Comparison of ENCODE assay signal across 8 cellular contexts in the genomic region with DNA sequence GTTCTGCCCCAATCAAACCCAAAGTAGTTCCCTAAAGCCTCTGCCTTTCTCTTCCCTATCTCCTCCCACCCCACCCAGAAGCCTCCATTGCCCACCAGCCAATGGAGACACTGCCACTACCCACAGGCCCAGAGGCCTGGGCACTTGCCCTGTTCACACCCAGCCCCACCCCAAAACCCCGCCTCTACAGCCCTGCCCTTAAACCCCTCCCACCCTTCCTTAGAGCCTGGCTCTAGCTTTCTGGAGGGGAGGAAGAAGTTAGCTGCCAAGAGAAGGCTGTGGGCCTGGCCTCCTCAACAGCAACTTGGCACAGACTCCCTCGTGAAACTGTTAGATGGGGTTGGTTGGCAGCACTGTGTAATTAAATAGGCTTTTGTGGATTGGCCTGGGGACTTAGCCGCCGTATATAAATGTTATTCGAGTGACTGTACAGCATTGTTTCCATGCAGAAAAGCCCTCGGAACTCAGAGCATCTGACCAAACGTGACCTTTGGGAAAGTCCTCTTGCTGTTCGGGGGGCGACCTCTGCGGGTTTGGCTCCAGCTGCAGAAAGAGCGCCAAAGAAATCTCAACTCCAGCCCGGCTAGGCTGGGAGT. TPM values are rescaled to one million over a fixed set of nuclear protein-coding genes. Genes with fewer than 3 reads are reported as not detected.
A peak's percentile ranks its signal among the peaks of the same experiment; 100 is the strongest.
DNase-seq lines count a peak whose midpoint lies in the region; ATAC-seq and TF ChIP-seq lines count a peak whose summit lies in the region.

No MANE protein-coding gene starts in this region.

- WGBS in endodermal cell (ENCODE audit: insufficient coverage in 1 of 2, insufficient read length in 1 of 2), 2 experiments = 82 to 85% methylated on average over 9 to 12 of the region's 12 CpGs

- H3K36me3 ChIP-seq in Peyer's patch (no peaks in the 10 kb centered on the region), endodermal cell (ENCODE audit: control insufficient read depth, insufficient read depth, low read length) (no peaks in the 10 kb centered on the region)

- H3K4me1 Mint-ChIP-seq in endodermal cell = no peaks in the 10 kb centered on the region

- H3K9me3 ChIP-seq in Peyer's patch (no peaks in the 10 kb centered on the region), endodermal cell (ENCODE audit: control insufficient read depth, low read length) (no peaks in the 10 kb centered on the region)

- no peak overlapping the region for H3K9ac ChIP-seq in endodermal cell (ENCODE audit: extremely low read depth, low read length, poor library complexity, severe bottlenecking)

- H3K27ac Mint-ChIP-seq in endodermal cell = no peak overlapping the region

- no peak for TF ChIP-seq CTCF in Peyer's patch (IDR thresholded peaks at IDR 0.05)
- no peak for TF ChIP-seq CTCF in endodermal cell (conservative IDR thresholded peaks at IDR 0.05)

- H3K27ac ChIP-seq in Peyer's patch = peak overlapping the region in 3 of 4 donors; percentile 5 to 59 (median 47)
- no peak overlapping the region for H3K27ac ChIP-seq in endodermal cell (ENCODE audit: low read depth, low read length)

- peaks cover 35% of the 10 kb centered on the region for H3K27me3 Mint-ChIP-seq in endodermal cell (ENCODE audit: insufficient read depth)

- H3K4me1 ChIP-seq in Peyer's patch (peaks cover 0 to 13% (median 6%) of the 10 kb centered on the region in 4 donors), endodermal cell (ENCODE audit: control insufficient read depth, insufficient read depth, low read length) (no peaks in the 10 kb centered on the region)

- no peaks in the 10 kb centered on the region for H3K9me3 Mint-ChIP-seq in endodermal cell

- H3K27me3 ChIP-seq in Peyer's patch = no peaks in the 10 kb centered on the region
- H3K27me3 ChIP-seq in endodermal cell (ENCODE audit: control insufficient read depth, insufficient read depth, low read length, poor library complexity, severe bottlenecking) = peaks cover 15% of the 10 kb centered on the region

- no peaks in the 10 kb centered on the region for H3K36me3 Mint-ChIP-seq in endodermal cell (ENCODE audit: low read depth)

- H3K4me3 Mint-ChIP-seq in endodermal cell = peak overlapping the region; percentile 68

- no peak overlapping the region for H3K4me3 ChIP-seq in Peyer's patch
- H3K4me3 ChIP-seq in endodermal cell (ENCODE audit: low read length) = no peak overlapping the region

- no peak for ATAC-seq in GM21447 (IDR thresholded peaks at IDR 0.05; ENCODE audit: unreplicated experiment)
- ATAC-seq in GM21367 (IDR thresholded peaks at IDR 0.05; ENCODE audit: unreplicated experiment) = no peak

- no peak for TF ChIP-seq POLR2A in Peyer's patch (IDR thresholded peaks at IDR 0.05)

- peak; percentile 51 for DNase-seq in activated CD8-positive, alpha-beta memory T cell treated with anti-CD3 and anti-CD28 coated beads, Interleukin-2, amount 50 U/mL, for 48 hours
- DNase-seq in activated CD8-positive, alpha-beta memory T cell treated with anti-CD3 and anti-CD28 coated beads for 24 hours = no peak
- DNase-seq in Peyer's patch (peak in 2 of 3 donors; percentile 54 to 56), endodermal cell (peak; percentile 72), myocyte (ENCODE audit: low read depth) (peak; percentile 100)
- DNase-seq in stimulated activated CD4-positive, alpha-beta T cell treated with anti-CD3 and anti-CD28 coated beads, Interleukin-2, amount 100 ng/mL, for 48 hours = no peak

RNA-seq across cellular contexts. Expression of a gene that starts 31.4 kb away (rescaled TPM):
- total RNA-seq in Peyer's patch (1 to 10 TPM in 1 of 4 donors, under 1 TPM in 2, not detected in 1; 0.18 to 2.5 (median 0.54) TPM), endodermal cell (1 to 10 TPM; 1.3 to 2.8 TPM), myocyte (0.96 and 1.9 TPM in 2 replicates)
- polyA plus RNA-seq in endodermal cell (2013, experiment 1 of 2) = 17.6 TPM
- 13.1 TPM for polyA plus RNA-seq in endodermal cell (2013, experiment 2 of 2)
- polyA plus RNA-seq in myocyte (2012) = 1.2 TPM

RNA-seq across cellular contexts. Expression of a gene that starts 39.6 kb away (rescaled TPM):
- 10 to 100 TPM; 23.1 to 56.7 (median 36.6) TPM for total RNA-seq in Peyer's patch
- 10 to 100 TPM; 24.8 to 27.2 TPM for total RNA-seq in endodermal cell
- polyA plus RNA-seq in endodermal cell (2013, experiment 1 of 2) = 46.3 TPM
- polyA plus RNA-seq in endodermal cell (2013, experiment 2 of 2) = 38.0 TPM
- 29.3 and 36.9 TPM in 2 replicates for total RNA-seq in myocyte
- 56.5 TPM for polyA plus RNA-seq in myocyte (2012)

RNA-seq across cellular contexts. Expression of a gene that starts 39.8 kb away (rescaled TPM):
- total RNA-seq in Peyer's patch = 10 to 100 TPM; 33.8 to 99.0 (median 55.0) TPM
- 100 to 1,000 TPM; 123 to 163 TPM for total RNA-seq in endodermal cell
- 107 TPM for polyA plus RNA-seq in endodermal cell (2013, experiment 1 of 2)
- 105 TPM for polyA plus RNA-seq in endodermal cell (2013, experiment 2 of 2)
- total RNA-seq in myocyte = 95.9 and 162 TPM in 2 replicates
- 267 TPM for polyA plus RNA-seq in myocyte (2012)

RNA-seq across cellular contexts. Expression of a gene that starts 43.6 kb away (rescaled TPM):
- total RNA-seq in Peyer's patch (10 to 100 TPM; 26.4 to 58.0 (median 44.0) TPM), endodermal cell (1 to 10 TPM; 5.7 to 6.8 TPM), myocyte (9.4 and 15.9 TPM in 2 replicates)
- 13.2 TPM for polyA plus RNA-seq in endodermal cell (2013, experiment 1 of 2)
- polyA plus RNA-seq in endodermal cell (2013, experiment 2 of 2) = 12.2 TPM
- polyA plus RNA-seq in myocyte (2012) = 14.9 TPM

RNA-seq across cellular contexts. Expression of a gene that starts 47.5 kb away (rescaled TPM):
- total RNA-seq in Peyer's patch (10 to 100 TPM; 18.2 to 38.0 (median 20.7) TPM), endodermal cell (10 to 100 TPM; 31.0 to 31.8 TPM), myocyte (21.6 and 21.8 TPM in 2 replicates)
- 65.4 TPM for polyA plus RNA-seq in endodermal cell (2013, experiment 1 of 2)
- polyA plus RNA-seq in endodermal cell (2013, experiment 2 of 2) = 55.9 TPM
- 64.3 TPM for polyA plus RNA-seq in myocyte (2012)

Comparison
In these comparisons a context has a peak if more than half of its experiments do, and no peak if none do; other contexts are left out.
1. DNase-seq: peak in activated CD8-positive, alpha-beta memory T cell treated with anti-CD3 and anti-CD28 coated beads, Interleukin-2, amount 50 U/mL, for 48 hours (single experiment), Peyer's patch (2 of 3), endodermal cell (single experiment) and myocyte (single experiment); none in activated CD8-positive, alpha-beta memory T cell treated with anti-CD3 and anti-CD28 coated beads for 24 hours (single experiment) and stimulated activated CD4-positive, alpha-beta T cell treated with anti-CD3 and anti-CD28 coated beads, Interleukin-2, amount 100 ng/mL, for 48 hours (0 of 2).